In the genomic region with DNA sequence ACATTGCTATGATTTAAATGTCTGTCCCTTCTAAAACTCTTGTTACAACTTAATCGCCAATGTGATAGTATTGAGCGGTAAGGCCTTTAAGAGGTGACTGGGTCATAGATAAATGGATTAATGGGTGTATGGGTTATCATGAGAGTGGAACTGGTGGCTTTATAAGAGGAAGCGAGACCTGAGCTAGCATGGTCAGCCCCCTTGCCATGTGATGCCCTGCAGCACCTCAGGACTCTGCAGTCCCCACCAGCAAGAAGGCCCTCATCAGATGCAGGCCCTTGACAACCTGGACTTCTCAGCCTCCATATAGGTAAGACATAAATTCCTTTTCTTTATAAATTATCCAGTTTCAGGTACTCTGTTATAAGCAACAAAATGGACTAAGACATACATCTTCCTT, we compare ENCODE assay signal across 1 cellular context.
TF ChIP-seq lines count a peak whose summit lies in the region.

No MANE protein-coding gene starts in this region.

TF ChIP-seq in HepG2, 621 proteins besides CTCF, POLR2A, EP300 and RAD21:
- no peak for TF ChIP-seq NCOA1 (CRISPR knock-in tag; IDR thresholded peaks at IDR 0.05)
- TF ChIP-seq HOXA9 (CRISPR knock-in tag; IDR thresholded peaks at IDR 0.05; ENCODE audit: borderline replicate concordance): no peak
- no peak for TF ChIP-seq HOXD1 (CRISPR knock-in tag; IDR thresholded peaks at IDR 0.05)
- TF ChIP-seq SKI (IDR thresholded peaks at IDR 0.05; ENCODE audit: partially characterized antibody): no peak
- TF ChIP-seq ZNF652 (CRISPR knock-in tag; IDR thresholded peaks at IDR 0.05; ENCODE audit: borderline replicate concordance, low read depth): no peak
- no peak for TF ChIP-seq NRL (CRISPR knock-in tag; IDR thresholded peaks at IDR 0.05; ENCODE audit: borderline replicate concordance)
- TF ChIP-seq NR2F6 (IDR thresholded peaks at IDR 0.05): no peak
- TF ChIP-seq NR2F6 (CRISPR knock-in tag; IDR thresholded peaks at IDR 0.05): no peak
- no peak for TF ChIP-seq SOX6 (IDR thresholded peaks at IDR 0.05)
- TF ChIP-seq SOX6 (CRISPR knock-in tag; IDR thresholded peaks at IDR 0.05): no peak
- TF ChIP-seq TAF15 (IDR thresholded peaks at IDR 0.05; ENCODE audit: low read depth, low read length, poor library complexity, severe bottlenecking): no peak
- no peak for TF ChIP-seq TEAD3 (CRISPR knock-in tag; optimal IDR thresholded peaks at IDR 0.05; ENCODE audit: borderline replicate concordance)
- TF ChIP-seq XBP1 (CRISPR knock-in tag; IDR thresholded peaks at IDR 0.05): no peak
- TF ChIP-seq ZNF232 (CRISPR knock-in tag; IDR thresholded peaks at IDR 0.05; ENCODE audit: borderline replicate concordance): no peak
- no peak for TF ChIP-seq NFE2L2 (IDR thresholded peaks at IDR 0.05; ENCODE audit: low read length)
- TF ChIP-seq ZFP62 (CRISPR knock-in tag; IDR thresholded peaks at IDR 0.05): no peak
- TF ChIP-seq CREB1 (IDR thresholded peaks at IDR 0.05): no peak
- no peak for TF ChIP-seq CREB1 (CRISPR knock-in tag; IDR thresholded peaks at IDR 0.05)
- TF ChIP-seq, protein P1, sequence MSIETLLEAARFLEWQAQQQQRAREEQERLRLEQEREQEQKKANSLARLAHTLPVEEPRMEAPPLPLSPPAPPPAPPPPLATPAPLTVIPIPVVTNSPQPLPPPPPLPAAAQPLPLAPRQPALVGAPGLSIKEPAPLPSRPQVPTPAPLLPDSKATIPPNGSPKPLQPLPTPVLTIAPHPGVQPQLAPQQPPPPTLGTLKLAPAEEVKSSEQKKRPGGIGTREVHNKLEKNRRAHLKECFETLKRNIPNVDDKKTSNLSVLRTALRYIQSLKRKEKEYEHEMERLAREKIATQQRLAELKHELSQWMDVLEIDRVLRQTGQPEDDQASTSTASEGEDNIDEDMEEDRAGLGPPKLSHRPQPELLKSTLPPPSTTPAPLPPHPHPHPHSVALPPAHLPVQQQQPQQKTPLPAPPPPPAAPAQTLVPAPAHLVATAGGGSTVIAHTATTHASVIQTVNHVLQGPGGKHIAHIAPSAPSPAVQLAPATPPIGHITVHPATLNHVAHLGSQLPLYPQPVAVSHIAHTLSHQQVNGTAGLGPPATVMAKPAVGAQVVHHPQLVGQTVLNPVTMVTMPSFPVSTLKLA (IDR thresholded peaks at IDR 0.05): no peak
- TF ChIP-seq, protein P2, sequence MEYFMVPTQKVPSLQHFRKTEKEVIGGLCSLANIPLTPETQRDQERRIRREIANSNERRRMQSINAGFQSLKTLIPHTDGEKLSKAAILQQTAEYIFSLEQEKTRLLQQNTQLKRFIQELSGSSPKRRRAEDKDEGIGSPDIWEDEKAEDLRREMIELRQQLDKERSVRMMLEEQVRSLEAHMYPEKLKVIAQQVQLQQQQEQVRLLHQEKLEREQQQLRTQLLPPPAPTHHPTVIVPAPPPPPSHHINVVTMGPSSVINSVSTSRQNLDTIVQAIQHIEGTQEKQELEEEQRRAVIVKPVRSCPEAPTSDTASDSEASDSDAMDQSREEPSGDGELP (IDR thresholded peaks at IDR 0.05; ENCODE audit: borderline replicate concordance, low read depth): no peak
- no peak for TF ChIP-seq ZNF350 (CRISPR knock-in tag; IDR thresholded peaks at IDR 0.05; ENCODE audit: borderline replicate concordance, low read depth)
- no peak for TF ChIP-seq U2AF2 (IDR thresholded peaks at IDR 0.05; ENCODE audit: low read depth, low read length)
- TF ChIP-seq HDAC6 (IDR thresholded peaks at IDR 0.05; ENCODE audit: low read depth, low read length): no peak
